ENCODE assay signal across 13 cellular contexts in the genomic region with DNA sequence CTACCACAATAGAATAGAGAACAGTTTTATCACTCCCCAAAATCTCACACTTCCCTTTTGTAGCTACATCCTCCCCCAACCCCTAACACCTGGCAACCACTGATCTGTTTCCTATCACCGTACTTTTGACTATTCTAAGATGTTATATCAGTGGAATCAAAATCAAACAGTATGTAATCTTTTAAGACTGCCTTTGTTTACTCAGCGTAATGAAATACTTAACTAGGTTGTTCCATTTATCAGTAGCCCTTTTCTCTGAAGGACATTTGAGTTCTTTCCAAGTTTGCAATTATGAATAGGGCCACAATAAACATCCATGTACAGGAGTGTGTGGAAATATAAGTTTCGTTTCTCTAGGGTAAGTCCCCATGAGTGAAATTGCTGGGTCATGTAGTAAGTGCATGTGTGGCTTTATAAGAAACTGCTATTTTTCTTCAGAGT.
DNase-seq lines count a peak whose midpoint lies in the region; ATAC-seq, FAIRE-seq and TF ChIP-seq lines count a peak whose summit lies in the region.
"Had no signal": no experiment of that assay in that cellular context is flagged by ENCODE, and none has a peak within 500 bp of the region (broad histone marks: within the 10 kb centered on the region; RNA-seq: fewer than 3 reads in every experiment).

No MANE protein-coding gene starts in this region.

- H3K4me1 ChIP-seq in astrocyte (ENCODE audit: insufficient read depth, low read length): no peaks in the 10 kb centered on the region
- no peaks in the 10 kb centered on the region for H3K4me1 ChIP-seq in A673 (ENCODE audit: insufficient read depth, low read length, poor library complexity, severe bottlenecking)

- CTCF ChIA-PET in A673 (lab: Charles Lee): no interaction called here

- intact Hi-C loops in A673 (cut with micrococcal nuclease; ENCODE audit: unreplicated experiment): no loop called here

- no peaks in the 10 kb centered on the region for H3K4me1 Mint-ChIP-seq in astrocyte (ENCODE audit: low read depth, unreplicated experiment)
- peaks cover 45% of the 10 kb centered on the region for H3K4me1 Mint-ChIP-seq in stimulated activated naive CD8-positive, alpha-beta T cell treated with anti-CD3 and anti-CD28 coated beads, Interleukin-15, amount 100 ng/mL, for 72 hours

- no peaks in the 10 kb centered on the region for H3K36me3 Mint-ChIP-seq in astrocyte (ENCODE audit: low read depth, unreplicated experiment)

- H3K4me3 ChIP-seq in astrocyte (ENCODE audit: insufficient read depth, low read depth, low read length) (no peak overlapping the region), A673 (ENCODE audit: low read depth, low read length, poor library complexity, severe bottlenecking) (no peak overlapping the region)
- H3K4me3 ChIP-seq: cardiac muscle cell, upper lobe of left lung had no signal

- no peaks in the 10 kb centered on the region for H3K27me3 Mint-ChIP-seq in astrocyte (ENCODE audit: low read depth, unreplicated experiment)
- H3K27me3 Mint-ChIP-seq in stimulated activated naive CD8-positive, alpha-beta T cell treated with anti-CD3 and anti-CD28 coated beads, Interleukin-15, amount 100 ng/mL, for 72 hours: no peaks in the 10 kb centered on the region

- no peak overlapping the region for H3K27ac Mint-ChIP-seq in astrocyte (ENCODE audit: unreplicated experiment)
- peak overlapping the region; percentile 5 to 9 for H3K27ac Mint-ChIP-seq in stimulated activated naive CD8-positive, alpha-beta T cell treated with anti-CD3 and anti-CD28 coated beads, Interleukin-15, amount 100 ng/mL, for 72 hours

- H3K9me3 ChIP-seq in astrocyte (ENCODE audit: insufficient read depth, low read depth, low read length): no peaks in the 10 kb centered on the region
- H3K9me3 ChIP-seq in A673 (ENCODE audit: low read depth, low read length, poor library complexity, severe bottlenecking): no peaks in the 10 kb centered on the region
- H3K9me3 ChIP-seq: upper lobe of left lung had no signal

- TF ChIP-seq CTCF in astrocyte (IDR thresholded peaks at IDR 0.05; ENCODE audit: insufficient read depth, low read depth, low read length) (no peak), A673 (conservative IDR thresholded peaks at IDR 0.05; ENCODE audit: low read depth, low read length) (no peak)

- no peak overlapping the region for H3K4me2 ChIP-seq in astrocyte (ENCODE audit: low read length)

- H3K4me3 Mint-ChIP-seq in astrocyte (ENCODE audit: unreplicated experiment): no peak overlapping the region
- H3K4me3 Mint-ChIP-seq in stimulated activated naive CD8-positive, alpha-beta T cell treated with anti-CD3 and anti-CD28 coated beads, Interleukin-15, amount 100 ng/mL, for 72 hours: peak overlapping the region; percentile 14 to 30

- POLR2A ChIA-PET in A673 (lab: Charles Lee; ENCODE audit: low non-redundant PET): no interaction called here

- no peaks in the 10 kb centered on the region for H3K9me3 Mint-ChIP-seq in astrocyte (ENCODE audit: unreplicated experiment)
- H3K9me3 Mint-ChIP-seq in stimulated activated naive CD8-positive, alpha-beta T cell treated with anti-CD3 and anti-CD28 coated beads, Interleukin-15, amount 100 ng/mL, for 72 hours: no peaks in the 10 kb centered on the region

- no peak for ATAC-seq in stimulated activated naive CD8-positive, alpha-beta T cell treated with anti-CD3 and anti-CD28 coated beads, Interleukin-15, amount 100 ng/mL, for 72 hours

- H3K27ac ChIP-seq in astrocyte (ENCODE audit: low read depth, low read length): no peak overlapping the region
- H3K27ac ChIP-seq in A673 (ENCODE audit: low read depth, low read length, poor library complexity, severe bottlenecking): no peak overlapping the region
- H3K27ac ChIP-seq: cardiac muscle cell, upper lobe of left lung had no signal

- H3K27me3 ChIP-seq in astrocyte (ENCODE audit: insufficient read depth, low read length) (no peaks in the 10 kb centered on the region), A673 (replicated peaks; ENCODE audit: insufficient read depth, low read depth, low read length, poor library complexity) (no peaks in the 10 kb centered on the region)
- H3K27me3 ChIP-seq: cardiac muscle cell, upper lobe of left lung had no signal

- no peaks in the 10 kb centered on the region for H4K20me1 ChIP-seq in astrocyte (ENCODE audit: insufficient read depth, low read length)

- DNase-seq in activated gamma-delta T cell treated with Interleukin-2 at 50 U/mL for 16 hours (peak; percentile 19), activated gamma-delta T cell (lab: John Stamatoyannopoulos, UW) (no peak), OCI-M1 (lab: John Stamatoyannopoulos, UW) (peak; percentile 78), astrocyte (ENCODE audit: low read depth) (peak; percentile 8), A673 (ENCODE audit: low spot score) (no peak), NCI-H2081 (lab: John Stamatoyannopoulos, UW) (no peak), iPS-NIHi11 (ENCODE audit: low spot score) (no peak)
- DNase-seq in stimulated activated naive CD8-positive, alpha-beta T cell treated with anti-CD3 and anti-CD28 coated beads, Interleukin-15, amount 100 ng/mL, for 72 hours: peak in 1 of 2 donors; percentile 21
- DNase-seq: AML-193, NCI-H1092, upper lobe of left lung had no signal

- FAIRE-seq in astrocyte (lab: Jason Lieb, UNC): no peak
- FAIRE-seq: G401.6 had no signal

- H3K36me3 ChIP-seq in astrocyte (ENCODE audit: insufficient read depth, low read length) (no peaks in the 10 kb centered on the region), A673 (ENCODE audit: insufficient read depth, low read length, poor library complexity, severe bottlenecking) (no peaks in the 10 kb centered on the region)
- H3K36me3 ChIP-seq: cardiac muscle cell, upper lobe of left lung had no signal

- H2AFZ ChIP-seq in astrocyte (ENCODE audit: low read depth, low read length): no peak overlapping the region

- BruUV-seq in A673 (replicated peaks; lab: Mats Ljungman, UMichigan): no TSS peak

- no peak overlapping the region for H3K9ac ChIP-seq in astrocyte (ENCODE audit: low read length)

- H3K79me2 ChIP-seq in astrocyte (ENCODE audit: insufficient read depth, low read length): no peaks in the 10 kb centered on the region

Comparison
In these comparisons a context has a peak if more than half of its experiments do, and no peak if none do; other contexts are left out.
1. DNase-seq: peak in activated gamma-delta T cell treated with Interleukin-2 at 50 U/mL for 16 hours (single experiment), OCI-M1 (single experiment) and astrocyte (single experiment); none in activated gamma-delta T cell (single experiment), A673 (single experiment), NCI-H2081 (0 of 2) and iPS-NIHi11 (single experiment).